In genomic region chr2:180722551-180723239, GRCh38 we compare ENCODE assay signal across 1 cellular context.
TF ChIP-seq lines count a peak whose summit lies in the region.

No MANE protein-coding gene starts in this region.

TF ChIP-seq in IMR-90, 13 proteins besides CTCF, POLR2A, EP300 and RAD21 (continued from another document):
- no peak for TF ChIP-seq FOS (IDR thresholded peaks at IDR 0.05; ENCODE audit: low read depth, low read length)
TF ChIP-seq in IMR-90: peak in this region for 1.
